ENCODE assay signal across 11 cellular contexts in genomic region chr1:177164380-177165068, GRCh38. TPM values are rescaled to one million over a fixed set of nuclear protein-coding genes. Genes with fewer than 3 reads are reported as not detected.
A peak's percentile ranks its signal among the peaks of the same experiment; 100 is the strongest.
DNase-seq lines count a peak whose midpoint lies in the region; ATAC-seq and TF ChIP-seq lines count a peak whose summit lies in the region.
"Had no signal": no experiment of that assay in that cellular context is flagged by ENCODE, and none has a peak within 500 bp of the region (broad histone marks: within the 10 kb centered on the region; RNA-seq: fewer than 3 reads in every experiment).

ASTN1 (minus strand) TSS chr1:177164712; CDS start chr1:177164676, 36 bp downstream.

- H3K27ac Mint-ChIP-seq in neural progenitor cell, result peak within 1 kb of the TSS; percentile 10
- H3K27ac Mint-ChIP-seq in Calu3 (ENCODE audit: unreplicated experiment), result no peak within 1 kb of the TSS
- no peak within 1 kb of the TSS for H3K27ac Mint-ChIP-seq in naive thymus-derived CD4-positive, alpha-beta T cell

- DNase-seq in AG08395 (ENCODE audit: low spot score), result peak; percentile 7
- peak; percentile 76 for DNase-seq in NCI-H2227 treated with DMSO at 0.1 percent for 48 hours (lab: John Stamatoyannopoulos, UW)
- no peak for DNase-seq in fibroblast of pulmonary artery (ENCODE audit: low read depth)
- peak; percentile 84 for DNase-seq in neural progenitor cell (ENCODE audit: low spot score)
- no peak for DNase-seq in Calu3
- no peak for DNase-seq in naive thymus-derived CD4-positive, alpha-beta T cell
- DNase-seq: DND-41, NCI-H2171 treated with DMSO at 0.1 percent for 48 hours had no signal

- H3K9me3 Mint-ChIP-seq in neural progenitor cell (no peaks in the 10 kb centered on the region), Calu3 (ENCODE audit: low read depth, unreplicated experiment) (peaks cover 2% of the 10 kb centered on the region)
- peaks cover 0 to 15% (median 3%) of the 10 kb centered on the region in 11 donors for H3K9me3 Mint-ChIP-seq in naive thymus-derived CD4-positive, alpha-beta T cell

- CTCF ChIA-PET in Calu3 (lab: Charles Lee), result interaction anchor here (0.6 kb wide), 1 partner anchor 141 kb away, joined by 4 read pairs; no protein-coding TSS in a partner anchor
- CTCF ChIA-PET in naive thymus-derived CD4-positive, alpha-beta T cell (lab: Charles Lee), result no interaction called here

- H3K79me2 ChIP-seq in neural progenitor cell (ENCODE audit: low read depth), result no peaks in the 10 kb centered on the region

- peak within 1 kb of the TSS; percentile 86 for H3K4me3 Mint-ChIP-seq in neural progenitor cell
- no peak within 1 kb of the TSS for H3K4me3 Mint-ChIP-seq in Calu3 (ENCODE audit: low read depth, unreplicated experiment)
- H3K4me3 Mint-ChIP-seq in naive thymus-derived CD4-positive, alpha-beta T cell, result peak within 1 kb of the TSS in 1 of 10 donors; percentile 2

- H3K36me3 ChIP-seq in neural progenitor cell, result no peaks in the 10 kb centered on the region
- no peaks in the 10 kb centered on the region for H3K36me3 ChIP-seq in naive thymus-derived CD4-positive, alpha-beta T cell (ENCODE audit: control insufficient read depth in 2 of 3, insufficient read depth in 3 of 3, low read length in 3 of 3)

- H3K4me1 Mint-ChIP-seq in neural progenitor cell (peaks cover 19% of the 10 kb centered on the region), Calu3 (ENCODE audit: low read depth, unreplicated experiment) (peaks cover 10% of the 10 kb centered on the region)
- peaks cover 0 to 9% (median 0%) of the 10 kb centered on the region in 7 donors for H3K4me1 Mint-ChIP-seq in naive thymus-derived CD4-positive, alpha-beta T cell

- no peaks in the 10 kb centered on the region for H4K20me1 ChIP-seq in neural progenitor cell (ENCODE audit: low read depth)

- peaks cover 5% of the 10 kb centered on the region for H3K36me3 Mint-ChIP-seq in neural progenitor cell
- no peaks in the 10 kb centered on the region for H3K36me3 Mint-ChIP-seq in Calu3 (ENCODE audit: insufficient read depth, unreplicated experiment)
- H3K36me3 Mint-ChIP-seq in naive thymus-derived CD4-positive, alpha-beta T cell, result peaks cover 0 to 9% (median 0%) of the 10 kb centered on the region in 5 donors

- peak within 1 kb of the TSS; percentile 96 for H3K4me2 ChIP-seq in neural progenitor cell

- no peaks in the 10 kb centered on the region for H3K9me3 ChIP-seq in neural progenitor cell (ENCODE audit: low read depth)
- no peaks in the 10 kb centered on the region for H3K9me3 ChIP-seq in naive thymus-derived CD4-positive, alpha-beta T cell (ENCODE audit: control insufficient read depth in 2 of 3, low read length in 3 of 3)

- ATAC-seq in HG02678 (IDR thresholded peaks at IDR 0.05; ENCODE audit: unreplicated experiment), result no peak
- ATAC-seq in naive thymus-derived CD4-positive, alpha-beta T cell, result no peak
- ATAC-seq in GM21390 (IDR thresholded peaks at IDR 0.05; ENCODE audit: unreplicated experiment), result no peak

- intact Hi-C loops in Calu3 (cut with micrococcal nuclease; ENCODE audit: unreplicated experiment), result no loop called here
- intact Hi-C loops in naive thymus-derived CD4-positive, alpha-beta T cell (cut with micrococcal nuclease), result no loop called here

- H3K4me3 ChIP-seq in fibroblast of pulmonary artery (replicated peaks; ENCODE audit: low read depth, low read length) (peak within 1 kb of the TSS; percentile 10), neural progenitor cell (peak within 1 kb of the TSS; percentile 69)
- H3K4me3 ChIP-seq in naive thymus-derived CD4-positive, alpha-beta T cell (ENCODE audit: low read length), result no peak within 1 kb of the TSS

- peaks cover 15% of the 10 kb centered on the region for H3K4me1 ChIP-seq in neural progenitor cell
- no peaks in the 10 kb centered on the region for H3K4me1 ChIP-seq in naive thymus-derived CD4-positive, alpha-beta T cell (ENCODE audit: control insufficient read depth in 2 of 2, insufficient read depth in 2 of 2, low read length in 2 of 2)

- no peak for TF ChIP-seq CTCF in fibroblast of pulmonary artery (IDR thresholded peaks at IDR 0.05; ENCODE audit: low read length, missing control alignments)
- TF ChIP-seq CTCF in neural progenitor cell (IDR thresholded peaks at IDR 0.05), result no peak
- TF ChIP-seq CTCF in Calu3 (IDR thresholded peaks at IDR 0.05; ENCODE audit: unreplicated experiment), result no peak

- H2AFZ ChIP-seq in neural progenitor cell (replicated peaks), result peak within 1 kb of the TSS; percentile 98

- no TSS peak for BruUV-seq in Calu3 (replicated peaks; lab: Mats Ljungman, UMichigan)

- peaks cover 8% of the 10 kb centered on the region for H3F3A ChIP-seq in neural progenitor cell (ENCODE audit: low read depth)

- peaks cover 10% of the 10 kb centered on the region for H3K27me3 Mint-ChIP-seq in neural progenitor cell (ENCODE audit: insufficient read depth, low read depth)
- peaks cover 63% of the 10 kb centered on the region for H3K27me3 Mint-ChIP-seq in Calu3 (ENCODE audit: unreplicated experiment)
- H3K27me3 Mint-ChIP-seq in naive thymus-derived CD4-positive, alpha-beta T cell, result peaks cover 25 to 40% (median 29%) of the 10 kb centered on the region in 5 donors

- POLR2A ChIA-PET in naive thymus-derived CD4-positive, alpha-beta T cell (lab: Charles Lee), result no interaction called here

- peaks cover 98% of the 10 kb centered on the region for H3K27me3 ChIP-seq in neural progenitor cell
- H3K27me3 ChIP-seq in naive thymus-derived CD4-positive, alpha-beta T cell (ENCODE audit: control insufficient read depth in 2 of 2, insufficient read depth in 2 of 2, low read length in 2 of 2), result no peaks in the 10 kb centered on the region

- H3K9ac ChIP-seq in neural progenitor cell, result no peak within 1 kb of the TSS

- H3K27ac ChIP-seq in neural progenitor cell, result no peak within 1 kb of the TSS
- no peak within 1 kb of the TSS for H3K27ac ChIP-seq in naive thymus-derived CD4-positive, alpha-beta T cell (ENCODE audit: low read depth, low read length)

RNA-seq across cellular contexts. Expression of gene ASTN1, which starts in this region (rescaled TPM):
- total RNA-seq in neural progenitor cell (ENCODE audit: low replicate concordance), result 7.7 and 9.9 TPM in 2 replicates
- total RNA-seq in Calu3 (2022), result not detected in 2 replicates
- total RNA-seq in naive thymus-derived CD4-positive, alpha-beta T cell, result under 1 TPM in 1 of 5 experiments, not detected in 4; 0.07 TPM
- not detected for polyA plus RNA-seq in naive thymus-derived CD4-positive, alpha-beta T cell
- total RNA-seq: activated CD8-positive, alpha-beta memory T cell treated with anti-CD3 and anti-CD28 coated beads for 36 hours had no signal

Comparison
In these comparisons a context has a peak if more than half of its experiments do, and no peak if none do; other contexts are left out.
1. DNase-seq: peak in AG08395 (single experiment), NCI-H2227 treated with DMSO at 0.1 percent for 48 hours (single experiment) and neural progenitor cell (single experiment); none in fibroblast of pulmonary artery (single experiment), Calu3 (single experiment) and naive thymus-derived CD4-positive, alpha-beta T cell (0 of 9).